Comparison of ENCODE assay signal across 13 cellular contexts in the genomic region with DNA sequence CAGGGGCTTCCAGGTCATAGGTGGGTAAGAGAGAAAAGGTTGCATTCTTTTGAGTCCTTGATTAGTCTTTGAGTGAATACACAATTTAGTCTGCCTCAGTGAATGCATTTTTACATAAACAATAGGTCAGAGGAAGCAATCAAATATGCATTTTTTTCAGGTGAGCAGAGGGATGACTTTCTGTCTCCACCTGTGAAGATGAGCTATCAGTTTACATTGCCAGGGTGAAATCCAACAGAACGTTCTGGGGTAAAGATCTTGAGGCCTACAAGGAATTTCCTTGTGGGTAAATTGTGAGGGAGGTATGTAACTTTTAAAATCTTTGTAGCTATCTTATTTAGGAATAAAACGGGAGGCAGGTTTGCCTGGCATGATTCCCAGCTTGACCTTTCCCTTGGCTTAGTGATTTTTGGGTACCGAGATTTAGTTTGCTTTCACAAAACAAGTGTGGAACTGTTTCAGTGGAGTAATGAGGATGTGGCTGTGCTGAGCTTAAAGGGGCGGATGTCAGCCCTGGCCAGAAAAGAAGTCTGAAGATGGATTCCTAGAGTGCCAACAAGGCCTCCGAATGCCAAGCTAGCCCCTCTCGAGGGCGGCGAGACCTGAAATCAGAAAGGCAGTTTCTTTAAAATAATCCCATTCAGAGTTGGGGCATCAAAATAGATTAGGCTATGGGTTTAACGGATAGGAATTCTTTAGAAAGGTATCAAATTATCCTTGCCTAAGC. TPM values are rescaled to one million over a fixed set of nuclear protein-coding genes. Genes with fewer than 3 reads are reported as not detected.
DNase-seq lines count a peak whose midpoint lies in the region; ATAC-seq, FAIRE-seq and TF ChIP-seq lines count a peak whose summit lies in the region.
"Had no signal": no experiment of that assay in that cellular context is flagged by ENCODE, and none has a peak within 500 bp of the region (broad histone marks: within the 10 kb centered on the region; RNA-seq: fewer than 3 reads in every experiment).

No MANE protein-coding gene starts in this region.

- H3K36me3 ChIP-seq in keratinocyte (ENCODE audit: control insufficient read depth in 2 of 2, extremely low read depth in 1 of 2, insufficient read depth in 2 of 2, low read length in 2 of 2) = peaks cover 0 to 6% of the 10 kb centered on the region in 2 experiments
- no peaks in the 10 kb centered on the region for H3K36me3 ChIP-seq in upper lobe of right lung
- H3K36me3 ChIP-seq in MG63 = no peaks in the 10 kb centered on the region

- H3K9me3 ChIP-seq in keratinocyte (ENCODE audit: control insufficient read depth, low read depth, low read length) = no peaks in the 10 kb centered on the region
- H3K9me3 ChIP-seq in upper lobe of right lung = no peaks in the 10 kb centered on the region
- H3K9me3 ChIP-seq in MG63 = no peaks in the 10 kb centered on the region

- peak overlapping the region; percentile 86 for H3K27ac Mint-ChIP-seq in activated T-helper 1 cell treated with anti-CD3 and anti-CD28 coated beads, Interleukin-12 subunit alpha, Interleukin-12 subunit beta, Interleukin-2, Interleukin-4 antibody, amounts not matched to agents 30 ng/mL and 10 ng/mL and 1 ng/mL, durations not matched to agents 14 hours and 24 hours and 36 hours

- H3K4me1 Mint-ChIP-seq in activated T-helper 1 cell treated with anti-CD3 and anti-CD28 coated beads, Interleukin-12 subunit alpha, Interleukin-12 subunit beta, Interleukin-2, Interleukin-4 antibody, amounts not matched to agents 30 ng/mL and 10 ng/mL and 1 ng/mL, durations not matched to agents 14 hours and 24 hours and 36 hours (ENCODE audit: low read depth) = peaks cover 85% of the 10 kb centered on the region

- intact Hi-C loops in activated T-helper 1 cell treated with anti-CD3 and anti-CD28 coated beads, Interleukin-12 subunit alpha, Interleukin-12 subunit beta, Interleukin-2, Interleukin-4 antibody, amounts not matched to agents 30 ng/mL and 10 ng/mL and 1 ng/mL, durations not matched to agents 14 hours and 24 hours and 36 hours (cut with micrococcal nuclease) = loop anchor here (2.0 kb wide), 1 partner anchor 63 kb away; no protein-coding TSS in a partner anchor
- intact Hi-C loops in upper lobe of right lung (cut with DNase I) = no loop called here

- no peak overlapping the region for H3K4me3 ChIP-seq in keratinocyte (ENCODE audit: control insufficient read depth in 2 of 3, extremely low read depth in 1 of 3, insufficient read depth in 2 of 3, low read depth in 1 of 3, low read length in 3 of 3)
- H3K4me3 ChIP-seq in upper lobe of right lung = no peak overlapping the region
- H3K4me3 ChIP-seq in MG63 = no peak overlapping the region

- DNase-seq in stimulated activated naive CD4-positive, alpha-beta T cell (lab: John Stamatoyannopoulos, UW) = peak in 4 of 6 experiments; percentile 6 to 33 (median 8)
- no peak for DNase-seq in stimulated activated naive CD4-positive, alpha-beta T cell treated with Interleukin-2 at 50 U/mL for 16 hours (lab: John Stamatoyannopoulos, UW)
- no peak for DNase-seq in activated T-helper 1 cell treated with anti-CD3 and anti-CD28 coated beads, Interleukin-12 subunit alpha, Interleukin-12 subunit beta, Interleukin-2, Interleukin-4 antibody, amounts not matched to agents 30 ng/mL and 10 ng/mL and 1 ng/mL, durations not matched to agents 14 hours and 24 hours and 36 hours (ENCODE audit: low spot score)
- DNase-seq in keratinocyte (ENCODE audit: low read depth, low spot score) = no peak
- no peak for DNase-seq in upper lobe of right lung
- no peak for DNase-seq in MG63
- DNase-seq: activated CD8-positive, alpha-beta memory T cell treated with anti-CD3 and anti-CD28 coated beads, Interleukin-2, amount 50 U/mL, for 4 hours; hypothalamus; Karpas-422; T1000 had no signal

- peak overlapping the region; percentile 28 for H3K4me2 ChIP-seq in keratinocyte (ENCODE audit: control insufficient read depth, extremely low read depth, insufficient read depth, low read depth, low read length)

- H3K9ac ChIP-seq in keratinocyte (ENCODE audit: control insufficient read depth, extremely low read depth, insufficient read depth, low read length) = peak overlapping the region; percentile 36

- H3K79me2 ChIP-seq in keratinocyte (ENCODE audit: control insufficient read depth, insufficient read depth, low read length) = peaks cover 8% of the 10 kb centered on the region

- H3K27ac ChIP-seq in keratinocyte (ENCODE audit: control insufficient read depth, insufficient read depth, low read length) = peak overlapping the region; percentile 55
- no peak overlapping the region for H3K27ac ChIP-seq in upper lobe of right lung

- H3K4me1 ChIP-seq in keratinocyte (ENCODE audit: control insufficient read depth, extremely low read depth, insufficient read depth, low read length) (peaks cover 20% of the 10 kb centered on the region), upper lobe of right lung (no peaks in the 10 kb centered on the region)

- dilution Hi-C loops in keratinocyte (cut with MboI; ENCODE audit: extremely low pct_ligation_motif_present, low sequenced_read_pairs) = no loop called here

- no peak for TF ChIP-seq CTCF in keratinocyte (optimal IDR thresholded peaks at IDR 0.05 in 1 of 3, IDR thresholded peaks at IDR 0.05 in 1 of 3, conservative IDR thresholded peaks at IDR 0.05 in 1 of 3; ENCODE audit: extremely low read depth in 1 of 3, insufficient read depth in 2 of 3, low read length in 3 of 3)
- TF ChIP-seq CTCF in upper lobe of right lung (IDR thresholded peaks at IDR 0.05) = no peak

- ATAC-seq in upper lobe of right lung = no peak
- ATAC-seq in GM19351 (IDR thresholded peaks at IDR 0.05; ENCODE audit: unreplicated experiment) = no peak
- no peak for ATAC-seq in SK-N-SH treated with all-trans-retinoic acid at 6 μM for 48 hours

- H3K27me3 Mint-ChIP-seq in activated T-helper 1 cell treated with anti-CD3 and anti-CD28 coated beads, Interleukin-12 subunit alpha, Interleukin-12 subunit beta, Interleukin-2, Interleukin-4 antibody, amounts not matched to agents 30 ng/mL and 10 ng/mL and 1 ng/mL, durations not matched to agents 14 hours and 24 hours and 36 hours (ENCODE audit: insufficient read depth) = no peaks in the 10 kb centered on the region

- H3K36me3 Mint-ChIP-seq in activated T-helper 1 cell treated with anti-CD3 and anti-CD28 coated beads, Interleukin-12 subunit alpha, Interleukin-12 subunit beta, Interleukin-2, Interleukin-4 antibody, amounts not matched to agents 30 ng/mL and 10 ng/mL and 1 ng/mL, durations not matched to agents 14 hours and 24 hours and 36 hours (ENCODE audit: low read depth) = peaks cover 16% of the 10 kb centered on the region

- peak overlapping the region; percentile 15 for H3K4me3 Mint-ChIP-seq in activated T-helper 1 cell treated with anti-CD3 and anti-CD28 coated beads, Interleukin-12 subunit alpha, Interleukin-12 subunit beta, Interleukin-2, Interleukin-4 antibody, amounts not matched to agents 30 ng/mL and 10 ng/mL and 1 ng/mL, durations not matched to agents 14 hours and 24 hours and 36 hours

- H3K27me3 ChIP-seq in keratinocyte (ENCODE audit: control insufficient read depth, extremely low read depth, insufficient read depth, low read length) (no peaks in the 10 kb centered on the region), upper lobe of right lung (no peaks in the 10 kb centered on the region), MG63 (no peaks in the 10 kb centered on the region)

- H4K20me1 ChIP-seq in keratinocyte (ENCODE audit: control insufficient read depth, extremely low read depth, insufficient read depth, low read length) = no peaks in the 10 kb centered on the region

- H3K9me3 Mint-ChIP-seq in activated T-helper 1 cell treated with anti-CD3 and anti-CD28 coated beads, Interleukin-12 subunit alpha, Interleukin-12 subunit beta, Interleukin-2, Interleukin-4 antibody, amounts not matched to agents 30 ng/mL and 10 ng/mL and 1 ng/mL, durations not matched to agents 14 hours and 24 hours and 36 hours = no peaks in the 10 kb centered on the region

- no peak overlapping the region for H2AFZ ChIP-seq in keratinocyte (ENCODE audit: control insufficient read depth, low read length)

- no peaks in the 10 kb centered on the region for H3K9me1 ChIP-seq in keratinocyte (ENCODE audit: control insufficient read depth, extremely low read depth, insufficient read depth, low read length)

- peak; percentile 55 for FAIRE-seq in keratinocyte (lab: Jason Lieb, UNC)
- FAIRE-seq: G401.6 had no signal

TF ChIP-seq in SK-N-SH treated with all-trans-retinoic acid at 6 μM for 48 hours, 23 proteins besides CTCF, POLR2A, EP300 and RAD21 (continues in another document):
- TF ChIP-seq TCF4 (CRISPR knock-in tag; IDR thresholded peaks at IDR 0.05; ENCODE audit: borderline replicate concordance) (no peak), ZNF8 (CRISPR knock-in tag; IDR thresholded peaks at IDR 0.05) (no peak), ZFP30 (CRISPR knock-in tag; IDR thresholded peaks at IDR 0.05) (no peak), ZC3H10 (CRISPR knock-in tag; IDR thresholded peaks at IDR 0.05) (no peak), BACH2 (CRISPR knock-in tag; IDR thresholded peaks at IDR 0.05; ENCODE audit: borderline replicate concordance) (no peak), SNAI2 (CRISPR knock-in tag; IDR thresholded peaks at IDR 0.05) (no peak), ZNF70 (CRISPR knock-in tag; IDR thresholded peaks at IDR 0.05) (no peak)

RNA-seq across cellular contexts. Expression of gene TMEM131L, which starts 29.5 kb away (rescaled TPM):
- 39.5 and 42.2 TPM in 2 replicates for total RNA-seq in activated T-helper 1 cell treated with anti-CD3 and anti-CD28 coated beads, Interleukin-12 subunit alpha, Interleukin-12 subunit beta, Interleukin-2, Interleukin-4 antibody, amounts not matched to agents 30 ng/mL and 10 ng/mL and 1 ng/mL, durations not matched to agents 14 hours and 24 hours and 36 hours
- 7.0 to 10.3 TPM (median 9.3 TPM) in 3 replicates for polyA plus RNA-seq in keratinocyte
- 7.6 TPM for polyA plus RNA-seq in keratinocyte (2011; ENCODE audit: low read depth)
- polyA plus RNA-seq in keratinocyte (2011; cell fraction: cytosol; rRNA removed) = 3.1 and 5.0 TPM in 2 replicates
- 29.1 and 29.5 TPM in 2 replicates for polyA plus RNA-seq in keratinocyte (2011; cell fraction: nucleus; rRNA removed)
- 6.1 and 8.0 TPM in 2 replicates for polyA plus RNA-seq in keratinocyte (2012; ENCODE audit: low replicate concordance)
- polyA minus RNA-seq in keratinocyte = 11.5 to 33.8 TPM (median 21.1 TPM) in 3 replicates
- 7.7 TPM for polyA minus RNA-seq in keratinocyte (2011; cell fraction: cytosol; rRNA and poly(A)+ RNA removed)
- polyA minus RNA-seq in keratinocyte (2011; cell fraction: nucleus; rRNA and poly(A)+ RNA removed) = 41.9 and 80.6 TPM in 2 replicates
- total RNA-seq in upper lobe of right lung = 14.1 TPM
- total RNA-seq in MG63 (2014; rRNA removed; shearing (Covaris generic); ENCODE audit: low replicate concordance) = 5.5 and 13.9 TPM in 2 replicates

Comparison
In these comparisons a context has a peak if more than half of its experiments do, and no peak if none do; other contexts are left out.
1. DNase-seq: peak in stimulated activated naive CD4-positive, alpha-beta T cell (4 of 6); none in stimulated activated naive CD4-positive, alpha-beta T cell treated with Interleukin-2 at 50 U/mL for 16 hours (single experiment), activated T-helper 1 cell treated with anti-CD3 and anti-CD28 coated beads, Interleukin-12 subunit alpha, Interleukin-12 subunit beta, Interleukin-2, Interleukin-4 antibody, amounts not matched to agents 30 ng/mL and 10 ng/mL and 1 ng/mL, durations not matched to agents 14 hours and 24 hours and 36 hours (single experiment), keratinocyte (single experiment), upper lobe of right lung (single experiment) and MG63 (single experiment).